Comparison of ENCODE assay signal across 1 cellular context in genomic region chr1:157484573-157484972, GRCh38.
TF ChIP-seq lines count a peak whose summit lies in the region.

No MANE protein-coding gene starts in this region.

TF ChIP-seq in HepG2, 621 proteins besides CTCF, POLR2A, EP300 and RAD21 (continued from another document):
- TF ChIP-seq FOXP4 (CRISPR knock-in tag; IDR thresholded peaks at IDR 0.05) (no peak), TBL1XR1 (IDR thresholded peaks at IDR 0.05; ENCODE audit: borderline replicate concordance, low read length, partially characterized antibody) (no peak), ZNF597 (CRISPR knock-in tag; IDR thresholded peaks at IDR 0.05) (no peak), RBM22 (optimal IDR thresholded peaks at IDR 0.05; ENCODE audit: low read length) (no peak), MEIS2 (CRISPR knock-in tag; IDR thresholded peaks at IDR 0.05) (no peak), KLF16 (CRISPR knock-in tag; IDR thresholded peaks at IDR 0.05) (no peak), TFDP1 (CRISPR knock-in tag; IDR thresholded peaks at IDR 0.05; ENCODE audit: borderline replicate concordance) (no peak), ZNF160 (CRISPR knock-in tag; IDR thresholded peaks at IDR 0.05) (no peak), MAFF (IDR thresholded peaks at IDR 0.05; ENCODE audit: low read depth, low read length) (peak; percentile 56), JARID2 (CRISPR knock-in tag; IDR thresholded peaks at IDR 0.05; ENCODE audit: insufficient replicate concordance) (no peak), JUN (CRISPR knock-in tag; IDR thresholded peaks at IDR 0.05) (no peak), ZNF556 (CRISPR knock-in tag; IDR thresholded peaks at IDR 0.05; ENCODE audit: borderline replicate concordance) (no peak), ATF4 (CRISPR knock-in tag; IDR thresholded peaks at IDR 0.05) (no peak), ZNF83 (CRISPR knock-in tag; IDR thresholded peaks at IDR 0.05; ENCODE audit: borderline replicate concordance) (no peak)
